In the genomic region with DNA sequence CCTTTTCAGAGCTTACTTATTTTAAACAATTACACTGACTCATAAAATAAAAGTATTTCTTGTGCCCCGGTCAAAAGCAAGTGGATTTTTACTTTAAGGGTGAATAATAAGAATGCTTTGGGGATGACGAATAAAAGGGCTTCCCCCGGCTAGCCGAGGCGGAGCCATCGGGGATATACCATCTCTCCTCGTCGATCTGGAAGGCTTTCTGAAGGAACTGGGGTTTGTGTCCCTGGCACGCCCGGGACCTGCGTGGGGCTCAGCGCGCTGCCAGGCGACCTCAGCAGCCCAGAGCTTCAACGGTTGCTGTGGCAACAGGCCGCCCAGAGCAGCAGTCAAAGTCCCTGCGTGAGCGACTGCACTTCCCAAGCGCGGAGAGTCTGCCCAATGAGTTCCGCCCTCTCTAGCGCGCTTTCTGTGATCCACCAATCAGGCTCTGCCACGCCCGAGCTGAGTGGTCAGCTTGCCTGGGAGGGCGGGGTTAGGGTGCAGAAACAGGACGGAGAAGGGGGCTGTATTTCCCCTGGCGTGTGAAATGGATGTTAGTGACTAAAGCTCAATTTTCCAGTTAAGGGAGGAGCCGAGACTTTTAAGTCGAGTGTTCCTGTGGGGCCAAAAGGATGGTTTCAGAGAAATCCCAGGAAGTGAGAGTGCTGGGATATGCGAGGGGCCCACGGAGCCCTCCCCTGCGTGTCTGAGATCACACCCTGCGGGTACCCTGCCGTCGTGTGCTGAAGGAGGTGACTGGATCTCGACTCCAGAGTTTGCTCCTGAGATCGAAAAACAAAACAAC, we compare ENCODE assay signal across 1 cellular context.
TF ChIP-seq lines count a peak whose summit lies in the region.

No MANE protein-coding gene starts in this region.

TF ChIP-seq in GM23338, 12 proteins besides CTCF, POLR2A, EP300 and RAD21 (continued from another document):
- TF ChIP-seq, protein P1, sequence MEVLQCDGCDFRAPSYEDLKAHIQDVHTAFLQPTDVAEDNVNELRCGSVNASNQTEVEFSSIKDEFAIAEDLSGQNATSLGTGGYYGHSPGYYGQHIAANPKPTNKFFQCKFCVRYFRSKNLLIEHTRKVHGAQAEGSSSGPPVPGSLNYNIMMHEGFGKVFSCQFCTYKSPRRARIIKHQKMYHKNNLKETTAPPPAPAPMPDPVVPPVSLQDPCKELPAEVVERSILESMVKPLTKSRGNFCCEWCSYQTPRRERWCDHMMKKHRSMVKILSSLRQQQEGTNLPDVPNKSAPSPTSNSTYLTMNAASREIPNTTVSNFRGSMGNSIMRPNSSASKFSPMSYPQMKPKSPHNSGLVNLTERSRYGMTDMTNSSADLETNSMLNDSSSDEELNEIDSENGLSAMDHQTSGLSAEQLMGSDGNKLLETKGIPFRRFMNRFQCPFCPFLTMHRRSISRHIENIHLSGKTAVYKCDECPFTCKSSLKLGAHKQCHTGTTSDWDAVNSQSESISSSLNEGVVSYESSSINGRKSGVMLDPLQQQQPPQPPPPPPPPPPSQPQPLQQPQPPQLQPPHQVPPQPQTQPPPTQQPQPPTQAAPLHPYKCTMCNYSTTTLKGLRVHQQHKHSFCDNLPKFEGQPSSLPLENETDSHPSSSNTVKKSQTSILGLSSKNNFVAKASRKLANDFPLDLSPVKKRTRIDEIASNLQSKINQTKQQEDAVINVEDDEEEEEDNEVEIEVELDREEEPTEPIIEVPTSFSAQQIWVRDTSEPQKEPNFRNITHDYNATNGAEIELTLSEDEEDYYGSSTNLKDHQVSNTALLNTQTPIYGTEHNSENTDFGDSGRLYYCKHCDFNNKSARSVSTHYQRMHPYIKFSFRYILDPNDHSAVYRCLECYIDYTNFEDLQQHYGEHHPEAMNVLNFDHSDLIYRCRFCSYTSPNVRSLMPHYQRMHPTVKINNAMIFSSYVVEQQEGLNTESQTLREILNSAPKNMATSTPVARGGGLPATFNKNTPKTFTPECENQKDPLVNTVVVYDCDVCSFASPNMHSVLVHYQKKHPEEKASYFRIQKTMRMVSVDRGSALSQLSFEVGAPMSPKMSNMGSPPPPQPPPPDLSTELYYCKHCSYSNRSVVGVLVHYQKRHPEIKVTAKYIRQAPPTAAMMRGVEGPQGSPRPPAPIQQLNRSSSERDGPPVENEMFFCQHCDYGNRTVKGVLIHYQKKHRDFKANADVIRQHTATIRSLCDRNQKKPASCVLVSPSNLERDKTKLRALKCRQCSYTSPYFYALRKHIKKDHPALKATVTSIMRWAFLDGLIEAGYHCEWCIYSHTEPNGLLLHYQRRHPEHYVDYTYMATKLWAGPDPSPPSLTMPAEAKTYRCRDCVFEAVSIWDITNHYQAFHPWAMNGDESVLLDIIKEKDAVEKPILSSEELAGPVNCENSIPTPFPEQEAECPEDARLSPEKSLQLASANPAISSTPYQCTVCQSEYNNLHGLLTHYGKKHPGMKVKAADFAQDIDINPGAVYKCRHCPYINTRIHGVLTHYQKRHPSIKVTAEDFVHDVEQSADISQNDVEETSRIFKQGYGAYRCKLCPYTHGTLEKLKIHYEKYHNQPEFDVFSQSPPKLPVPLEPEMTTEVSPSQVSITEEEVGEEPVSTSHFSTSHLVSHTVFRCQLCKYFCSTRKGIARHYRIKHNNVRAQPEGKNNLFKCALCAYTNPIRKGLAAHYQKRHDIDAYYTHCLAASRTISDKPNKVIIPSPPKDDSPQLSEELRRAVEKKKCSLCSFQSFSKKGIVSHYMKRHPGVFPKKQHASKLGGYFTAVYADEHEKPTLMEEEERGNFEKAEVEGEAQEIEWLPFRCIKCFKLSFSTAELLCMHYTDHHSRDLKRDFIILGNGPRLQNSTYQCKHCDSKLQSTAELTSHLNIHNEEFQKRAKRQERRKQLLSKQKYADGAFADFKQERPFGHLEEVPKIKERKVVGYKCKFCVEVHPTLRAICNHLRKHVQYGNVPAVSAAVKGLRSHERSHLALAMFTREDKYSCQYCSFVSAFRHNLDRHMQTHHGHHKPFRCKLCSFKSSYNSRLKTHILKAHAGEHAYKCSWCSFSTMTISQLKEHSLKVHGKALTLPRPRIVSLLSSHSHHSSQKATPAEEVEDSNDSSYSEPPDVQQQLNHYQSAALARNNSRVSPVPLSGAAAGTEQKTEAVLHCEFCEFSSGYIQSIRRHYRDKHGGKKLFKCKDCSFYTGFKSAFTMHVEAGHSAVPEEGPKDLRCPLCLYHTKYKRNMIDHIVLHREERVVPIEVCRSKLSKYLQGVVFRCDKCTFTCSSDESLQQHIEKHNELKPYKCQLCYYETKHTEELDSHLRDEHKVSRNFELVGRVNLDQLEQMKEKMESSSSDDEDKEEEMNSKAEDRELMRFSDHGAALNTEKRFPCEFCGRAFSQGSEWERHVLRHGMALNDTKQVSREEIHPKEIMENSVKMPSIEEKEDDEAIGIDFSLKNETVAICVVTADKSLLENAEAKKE (CRISPR knock-in tag; IDR thresholded peaks at IDR 0.05) = no peak
- TF ChIP-seq EZH2 (IDR thresholded peaks at IDR 0.05; ENCODE audit: low read depth, unreplicated experiment) (no peak), ZNF114 (CRISPR knock-in tag; IDR thresholded peaks at IDR 0.05) (no peak), STAT1 (IDR thresholded peaks at IDR 0.05; ENCODE audit: unreplicated experiment) (no peak)
